In the genomic region with DNA sequence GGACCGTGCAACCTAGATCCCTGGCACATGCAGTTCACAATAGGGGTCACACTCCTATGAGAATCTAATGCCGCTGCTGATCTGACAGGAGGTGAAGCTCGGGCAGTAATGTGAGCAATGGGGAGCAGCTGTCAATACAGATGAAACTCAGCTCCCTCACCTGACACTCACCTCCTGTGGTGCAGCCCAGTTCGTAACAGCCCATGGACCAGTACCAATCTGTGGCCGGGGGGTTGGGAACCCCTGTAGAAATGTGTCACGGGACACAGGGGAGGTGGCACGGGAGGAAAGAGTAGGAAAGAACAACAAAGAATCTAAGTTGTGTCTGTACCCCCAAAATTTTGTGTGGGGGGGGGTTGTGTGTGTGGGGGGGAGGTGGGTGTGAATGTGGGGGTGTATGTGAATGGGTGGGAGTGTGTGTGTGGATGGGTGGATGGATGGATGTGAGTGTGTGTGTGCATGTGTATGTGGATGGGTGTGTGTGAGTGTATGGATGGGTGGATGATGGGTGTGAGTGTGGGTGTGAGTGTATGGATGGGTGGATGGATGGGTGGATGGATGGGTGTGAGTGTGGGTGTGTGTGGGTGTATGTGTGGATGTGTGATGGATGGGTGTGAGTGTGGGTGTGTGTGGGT, we compare ENCODE assay signal across 1 cellular context.
TF ChIP-seq lines count a peak whose summit lies in the region.

No MANE protein-coding gene starts in this region.

TF ChIP-seq in IMR-90, 13 proteins besides CTCF, POLR2A, EP300 and RAD21:
- TF ChIP-seq CHD1 (IDR thresholded peaks at IDR 0.05; ENCODE audit: low read depth, low read length) (no peak), MXI1 (IDR thresholded peaks at IDR 0.05; ENCODE audit: borderline replicate concordance, low read depth, low read length) (no peak), CEBPB (IDR thresholded peaks at IDR 0.05; ENCODE audit: low read depth, low read length) (no peak), BHLHE40 (IDR thresholded peaks at IDR 0.05; ENCODE audit: low read depth, low read length) (no peak), NFE2L2 (IDR thresholded peaks at IDR 0.05; ENCODE audit: low read depth, low read length) (no peak), MAFK (IDR thresholded peaks at IDR 0.05; ENCODE audit: low read depth, low read length) (no peak), FOS (IDR thresholded peaks at IDR 0.05; ENCODE audit: low read depth, low read length) (no peak), RFX5 (IDR thresholded peaks at IDR 0.05; ENCODE audit: low read depth, low read length) (no peak), MAZ (IDR thresholded peaks at IDR 0.05; ENCODE audit: borderline replicate concordance, low read depth, low read length) (no peak), SMC3 (IDR thresholded peaks at IDR 0.05; ENCODE audit: low read depth, low read length) (no peak), RCOR1 (IDR thresholded peaks at IDR 0.05; ENCODE audit: insufficient replicate concordance, low read length) (no peak)
- TF ChIP-seq, protein P1, sequence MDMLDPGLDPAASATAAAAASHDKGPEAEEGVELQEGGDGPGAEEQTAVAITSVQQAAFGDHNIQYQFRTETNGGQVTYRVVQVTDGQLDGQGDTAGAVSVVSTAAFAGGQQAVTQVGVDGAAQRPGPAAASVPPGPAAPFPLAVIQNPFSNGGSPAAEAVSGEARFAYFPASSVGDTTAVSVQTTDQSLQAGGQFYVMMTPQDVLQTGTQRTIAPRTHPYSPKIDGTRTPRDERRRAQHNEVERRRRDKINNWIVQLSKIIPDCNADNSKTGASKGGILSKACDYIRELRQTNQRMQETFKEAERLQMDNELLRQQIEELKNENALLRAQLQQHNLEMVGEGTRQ (IDR thresholded peaks at IDR 0.05; ENCODE audit: low read depth, low read length), result no peak
- TF ChIP-seq, protein P2, sequence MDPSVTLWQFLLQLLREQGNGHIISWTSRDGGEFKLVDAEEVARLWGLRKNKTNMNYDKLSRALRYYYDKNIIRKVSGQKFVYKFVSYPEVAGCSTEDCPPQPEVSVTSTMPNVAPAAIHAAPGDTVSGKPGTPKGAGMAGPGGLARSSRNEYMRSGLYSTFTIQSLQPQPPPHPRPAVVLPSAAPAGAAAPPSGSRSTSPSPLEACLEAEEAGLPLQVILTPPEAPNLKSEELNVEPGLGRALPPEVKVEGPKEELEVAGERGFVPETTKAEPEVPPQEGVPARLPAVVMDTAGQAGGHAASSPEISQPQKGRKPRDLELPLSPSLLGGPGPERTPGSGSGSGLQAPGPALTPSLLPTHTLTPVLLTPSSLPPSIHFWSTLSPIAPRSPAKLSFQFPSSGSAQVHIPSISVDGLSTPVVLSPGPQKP (IDR thresholded peaks at IDR 0.05; ENCODE audit: borderline replicate concordance, low read depth, low read length), result no peak
